28 cellular contexts compared by ENCODE assay signal in genomic region chr13:53324656-53325055, GRCh38.
"Had no signal": no experiment of that assay in that cellular context is flagged by ENCODE, and none has a peak within 500 bp of the region (broad histone marks: within the 10 kb centered on the region; RNA-seq: fewer than 3 reads in every experiment).

No MANE protein-coding gene starts in this region.

- H3K4me1 Mint-ChIP-seq: stimulated activated effector memory CD8-positive, alpha-beta T cell treated with anti-CD3 and anti-CD28 coated beads, Interleukin-12 subunit alpha, Interleukin-12 subunit beta, amount 100 ng/mL, for 72 hours; stimulated activated memory B cell treated with anti-CD40 and anti-IgM and Interleukin-4, amounts not matched to agents 10 μg/mL and 1 μg/mL and 100 μg/mL, for 72 hours; stimulated activated naive B cell treated with anti-CD40 and anti-IgM and Interleukin-4, amounts not matched to agents 10 μg/mL and 1 μg/mL and 100 μg/mL, for 72 hours; stimulated activated naive CD8-positive, alpha-beta T cell treated with anti-CD3 and anti-CD28 coated beads, Interleukin-15, amount 100 ng/mL, for 72 hours had no signal

- H3K9me3 Mint-ChIP-seq: type B pancreatic cell had no signal

- H3K27me3 Mint-ChIP-seq: stimulated activated memory B cell treated with anti-CD40 and anti-IgM and Interleukin-4, amounts not matched to agents 10 μg/mL and 1 μg/mL and 100 μg/mL, for 72 hours; stimulated activated naive B cell treated with anti-CD40 and anti-IgM and Interleukin-4, amounts not matched to agents 10 μg/mL and 1 μg/mL and 100 μg/mL, for 72 hours; stimulated activated naive CD8-positive, alpha-beta T cell treated with anti-CD3 and anti-CD28 coated beads, Interleukin-15, amount 100 ng/mL, for 72 hours; stimulated activated naive CD8-positive, alpha-beta T cell treated with anti-CD3 and anti-CD28 coated beads, Interleukin-15, Interleukin-2, amounts not matched to agents 100 ng/mL and 50 ng/mL, for 24 hours had no signal

- DNase-seq: stimulated activated CD4-positive, alpha-beta T cell treated with anti-CD3 and anti-CD28 coated beads, Interleukin-2, amount 100 ng/mL, for 48 hours; stimulated activated CD4-positive, alpha-beta T cell treated with anti-CD3 and anti-CD28 coated beads, Interleukin-4, amount 100 ng/mL, for 1 hour; stimulated activated CD4-positive, alpha-beta T cell treated with anti-CD3 and anti-CD28 coated beads, Interleukin-4, amount 100 ng/mL, for 24 hours; stimulated activated CD4-positive, alpha-beta T cell treated with anti-CD3 and anti-CD28 coated beads, Interleukin-4, amount 100 ng/mL, for 4 hours; stimulated activated CD8-positive, alpha-beta memory T cell treated with anti-CD3 and anti-CD28 coated beads, Interleukin-4, amount 100 ng/mL, for 48 hours; stimulated activated naive B cell treated with anti-CD40 and anti-IgM and Interleukin-4, amounts not matched to agents 10 μg/mL and 1 μg/mL and 100 μg/mL, for 72 hours; stimulated activated naive CD4-positive, alpha-beta T cell; stimulated activated naive CD4-positive, alpha-beta T cell treated with Interleukin-2 at 50 U/mL for 16 hours; stimulated activated naive CD8-positive, alpha-beta T cell treated with anti-CD3 and anti-CD28 coated beads, Interleukin-15, amount 100 ng/mL, for 72 hours; stimulated activated naive CD8-positive, alpha-beta T cell treated with anti-CD3 and anti-CD28 coated beads, Interleukin-15, Interleukin-2, amounts not matched to agents 100 U/mL and 50 U/mL, for 24 hours; stomach; substantia nigra; testis; thyroid gland; tibial artery; transverse colon; trophoblast cell; upper lobe of left lung; upper lobe of right lung; uterus had no signal

- H3K4me3 Mint-ChIP-seq: stimulated activated effector memory CD8-positive, alpha-beta T cell treated with anti-CD3 and anti-CD28 coated beads, Interleukin-12 subunit alpha, Interleukin-12 subunit beta, amount 100 ng/mL, for 72 hours; stimulated activated memory B cell treated with anti-CD40 and anti-IgM and Interleukin-4, amounts not matched to agents 10 μg/mL and 1 μg/mL and 100 μg/mL, for 72 hours; stimulated activated naive B cell treated with anti-CD40 and anti-IgM and Interleukin-4, amounts not matched to agents 10 μg/mL and 1 μg/mL and 100 μg/mL, for 72 hours; stimulated activated naive CD8-positive, alpha-beta T cell treated with anti-CD3 and anti-CD28 coated beads, Interleukin-15, amount 100 ng/mL, for 72 hours; stimulated activated naive CD8-positive, alpha-beta T cell treated with anti-CD3 and anti-CD28 coated beads, Interleukin-15, Interleukin-2, amounts not matched to agents 100 ng/mL and 50 ng/mL, for 24 hours; type B pancreatic cell had no signal

- H3K36me3 ChIP-seq: stomach, suprapubic skin, thoracic aorta, thyroid gland, tibial artery, tibial nerve, transverse colon, upper lobe of left lung, upper lobe of right lung, uterus, vagina had no signal

- H3K27ac ChIP-seq: stomach, suprapubic skin, testis, thoracic aorta, thyroid gland, tibial artery, tibial nerve, transverse colon, upper lobe of left lung, upper lobe of right lung, uterus, vagina had no signal

- H3K27me3 ChIP-seq: stomach, suprapubic skin, testis, thyroid gland, tibial artery, tibial nerve, transverse colon, upper lobe of left lung, upper lobe of right lung, uterus, vagina had no signal

- H3K4me3 ChIP-seq: stomach, suprapubic skin, testis, thoracic aorta, thyroid gland, tibial artery, tibial nerve, transverse colon, upper lobe of left lung, upper lobe of right lung, uterus, vagina had no signal

- H3K9me3 ChIP-seq: stomach, suprapubic skin, testis, thoracic aorta, thyroid gland, tibial artery, tibial nerve, transverse colon, upper lobe of left lung, upper lobe of right lung, uterus, vagina had no signal

- H3K36me3 Mint-ChIP-seq: stimulated activated effector memory CD8-positive, alpha-beta T cell treated with anti-CD3 and anti-CD28 coated beads, Interleukin-12 subunit alpha, Interleukin-12 subunit beta, amount 100 ng/mL, for 72 hours; stimulated activated memory B cell treated with anti-CD40 and anti-IgM and Interleukin-4, amounts not matched to agents 10 μg/mL and 1 μg/mL and 100 μg/mL, for 72 hours; stimulated activated naive B cell treated with anti-CD40 and anti-IgM and Interleukin-4, amounts not matched to agents 10 μg/mL and 1 μg/mL and 100 μg/mL, for 72 hours had no signal

- ATAC-seq: stimulated activated effector memory CD8-positive, alpha-beta T cell treated with anti-CD3 and anti-CD28 coated beads, Interleukin-12 subunit alpha, Interleukin-12 subunit beta, amount 100 ng/mL, for 72 hours; stimulated activated memory B cell treated with anti-CD40 and anti-IgM and Interleukin-4, amounts not matched to agents 10 μg/mL and 1 μg/mL and 100 μg/mL, for 72 hours; stimulated activated naive B cell treated with anti-CD40 and anti-IgM and Interleukin-4, amounts not matched to agents 10 μg/mL and 1 μg/mL and 100 μg/mL, for 72 hours; stimulated activated naive CD8-positive, alpha-beta T cell treated with anti-CD3 and anti-CD28 coated beads, Interleukin-15, amount 100 ng/mL, for 72 hours; stimulated activated naive CD8-positive, alpha-beta T cell treated with anti-CD3 and anti-CD28 coated beads, Interleukin-15, Interleukin-2, amounts not matched to agents 100 U/mL and 50 U/mL, for 24 hours; upper lobe of right lung had no signal

- H3K27ac Mint-ChIP-seq: stimulated activated effector memory CD8-positive, alpha-beta T cell treated with anti-CD3 and anti-CD28 coated beads, Interleukin-12 subunit alpha, Interleukin-12 subunit beta, amount 100 ng/mL, for 72 hours; stimulated activated memory B cell treated with anti-CD40 and anti-IgM and Interleukin-4, amounts not matched to agents 10 μg/mL and 1 μg/mL and 100 μg/mL, for 72 hours; stimulated activated naive B cell treated with anti-CD40 and anti-IgM and Interleukin-4, amounts not matched to agents 10 μg/mL and 1 μg/mL and 100 μg/mL, for 72 hours; stimulated activated naive CD8-positive, alpha-beta T cell treated with anti-CD3 and anti-CD28 coated beads, Interleukin-15, amount 100 ng/mL, for 72 hours; stimulated activated naive CD8-positive, alpha-beta T cell treated with anti-CD3 and anti-CD28 coated beads, Interleukin-15, Interleukin-2, amounts not matched to agents 100 ng/mL and 50 ng/mL, for 24 hours; type B pancreatic cell had no signal

- H3K4me1 ChIP-seq: stomach, suprapubic skin, testis, thyroid gland, tibial artery, tibial nerve, transverse colon, upper lobe of left lung, upper lobe of right lung, uterus, vagina had no signal
